In the genomic region with DNA sequence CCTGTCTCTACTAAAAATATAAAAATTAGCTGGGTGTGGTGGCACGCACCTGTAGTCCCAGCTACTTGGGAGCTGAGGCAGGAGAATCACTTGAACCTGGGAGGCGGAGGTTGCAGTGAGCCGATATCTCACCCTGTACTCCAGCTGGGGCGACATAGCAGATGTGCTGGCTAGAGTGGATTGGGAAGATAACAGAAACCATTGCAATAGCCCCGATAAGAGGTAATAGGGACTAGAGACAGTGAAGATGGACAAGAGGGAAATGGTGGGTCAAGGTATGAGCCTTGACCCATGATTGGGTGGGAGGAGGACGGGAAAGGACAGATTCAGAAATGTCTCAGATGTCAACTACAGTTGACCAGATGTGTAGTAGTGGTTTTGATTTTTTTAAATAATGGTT, we compare ENCODE assay signal across 16 cellular contexts.
"Had no signal": no experiment of that assay in that cellular context is flagged by ENCODE, and none has a peak within 500 bp of the region (broad histone marks: within the 10 kb centered on the region; RNA-seq: fewer than 3 reads in every experiment).

No MANE protein-coding gene starts in this region.

- H3K27me3 ChIP-seq: cardiac muscle cell, tibial nerve had no signal

- DNase-seq: activated CD4-positive, alpha-beta T cell treated with anti-CD3 and anti-CD28 coated beads for 1 hour; activated CD4-positive, alpha-beta T cell treated with anti-CD3 and anti-CD28 coated beads, Interleukin-2, amount 50 U/mL, for 48 hours; activated gamma-delta T cell treated with Interleukin-2 at 50 U/mL for 16 hours; activated naive CD8-positive, alpha-beta T cell treated with anti-CD3 and anti-CD28 coated beads for 36 hours; amniotic stem cell; effector CD8-positive, alpha-beta T cell; lower lobe of right lung; retina; stimulated activated CD8-positive, alpha-beta memory T cell treated with anti-CD3 and anti-CD28 coated beads, Interleukin-4, amount 100 ng/mL, for 48 hours; stimulated activated naive CD8-positive, alpha-beta T cell treated with anti-CD3 and anti-CD28 coated beads, Interleukin-15, Interleukin-2, amounts not matched to agents 100 U/mL and 50 U/mL, for 24 hours; substantia nigra; SW 1271 had no signal

- H3K4me3 ChIP-seq: cardiac muscle cell, lower lobe of right lung, tibial nerve had no signal

- H3K36me3 ChIP-seq: cardiac muscle cell, lower lobe of right lung had no signal

- H3K27me3 Mint-ChIP-seq: activated naive CD8-positive, alpha-beta T cell treated with anti-CD3 and anti-CD28 coated beads for 36 hours; dendritic cell treated with granulocyte-macrophage colony-stimulating factor and Interleukin-4, amounts not matched to agents 40 ng/mL and 50 ng/mL, for 4 days had no signal

- H3K27ac ChIP-seq: cardiac muscle cell, lower lobe of right lung, tibial nerve had no signal

- ATAC-seq: stimulated activated naive CD8-positive, alpha-beta T cell treated with anti-CD3 and anti-CD28 coated beads, Interleukin-15, Interleukin-2, amounts not matched to agents 100 U/mL and 50 U/mL, for 24 hours had no signal

- H3K4me3 Mint-ChIP-seq: activated naive CD8-positive, alpha-beta T cell treated with anti-CD3 and anti-CD28 coated beads for 36 hours; dendritic cell treated with granulocyte-macrophage colony-stimulating factor and Interleukin-4, amounts not matched to agents 40 ng/mL and 50 ng/mL, for 4 days; T-helper 2 cell treated with Interferon-gamma antibody and Interleukin-4, amounts not matched to agents 5 μg/mL and 100 μg/mL, for 36 hours had no signal

- H3K27ac Mint-ChIP-seq: activated naive CD8-positive, alpha-beta T cell treated with anti-CD3 and anti-CD28 coated beads for 36 hours; dendritic cell treated with granulocyte-macrophage colony-stimulating factor and Interleukin-4, amounts not matched to agents 40 ng/mL and 50 ng/mL, for 4 days; T-helper 2 cell treated with Interferon-gamma antibody and Interleukin-4, amounts not matched to agents 5 μg/mL and 100 μg/mL, for 36 hours had no signal
